In the genomic region with DNA sequence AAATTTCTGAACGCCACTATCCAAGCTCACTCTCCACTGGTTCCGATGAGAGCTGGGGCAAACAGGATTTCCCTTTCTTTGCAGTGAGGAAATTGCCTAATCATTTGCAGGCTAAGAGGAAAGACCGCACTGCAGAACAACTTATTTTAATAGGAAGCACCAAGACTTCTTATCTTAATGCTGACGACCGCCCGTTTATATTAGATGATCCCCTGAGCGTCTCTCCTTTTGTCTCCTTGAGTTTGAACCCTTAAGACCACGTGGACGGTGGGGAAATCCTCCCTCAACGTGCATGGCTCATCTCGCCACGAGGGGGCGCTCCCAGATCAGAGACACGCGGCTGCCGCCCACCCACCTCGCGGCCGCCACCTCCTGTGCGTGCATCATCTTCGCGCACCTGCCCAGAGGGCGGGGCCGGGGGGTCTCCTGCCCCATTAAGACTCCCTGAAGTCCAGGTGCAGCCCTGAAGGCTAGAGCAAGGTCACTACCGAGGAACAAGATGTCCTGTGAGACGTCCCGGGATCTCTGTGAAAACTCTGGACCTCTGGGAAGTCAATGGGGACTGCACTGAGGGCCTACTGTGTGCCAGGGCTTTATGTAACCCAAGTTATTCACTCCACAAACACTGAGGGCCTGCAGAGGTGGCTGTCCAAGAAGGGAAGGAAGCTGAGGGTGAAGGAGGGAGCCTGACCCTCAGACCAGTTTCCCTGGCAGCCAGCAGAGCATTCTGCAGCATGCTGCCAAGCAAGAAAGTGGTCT, we compare ENCODE assay signal across 8 cellular contexts. TPM values are rescaled to one million over a fixed set of nuclear protein-coding genes. Genes with fewer than 3 reads are reported as not detected.
A peak's percentile ranks its signal among the peaks of the same experiment; 100 is the strongest.
DNase-seq lines count a peak whose midpoint lies in the region; ATAC-seq and TF ChIP-seq lines count a peak whose summit lies in the region.

No MANE protein-coding gene starts in this region.

- no peaks in the 10 kb centered on the region for H3K9me3 Mint-ChIP-seq in activated naive CD4-positive, alpha-beta T cell treated with anti-CD3 and anti-CD28 coated beads, Interleukin-2, amount 50 U/mL, for 24 hours

- 5 to 11% methylated on average over 13 to 27 of the region's 27 CpGs for WGBS in upper lobe of left lung, 2 donors

- peak overlapping the region; percentile 85 for H3K27ac Mint-ChIP-seq in activated naive CD4-positive, alpha-beta T cell treated with anti-CD3 and anti-CD28 coated beads, Interleukin-2, amount 50 U/mL, for 24 hours

- H3K36me3 Mint-ChIP-seq in activated naive CD4-positive, alpha-beta T cell treated with anti-CD3 and anti-CD28 coated beads, Interleukin-2, amount 50 U/mL, for 24 hours: no peaks in the 10 kb centered on the region

- TF ChIP-seq CTCF in GM12874 (IDR thresholded peaks at IDR 0.05; ENCODE audit: insufficient read depth, low read depth, low read length) (peak; percentile 86), upper lobe of left lung (IDR thresholded peaks at IDR 0.05) (peak; percentile 83 to 91 (median 86))

- H3K27me3 Mint-ChIP-seq in activated naive CD4-positive, alpha-beta T cell treated with anti-CD3 and anti-CD28 coated beads, Interleukin-2, amount 50 U/mL, for 24 hours: peaks cover 17% of the 10 kb centered on the region

- no peaks in the 10 kb centered on the region for H3K9me3 ChIP-seq in upper lobe of left lung

- H3K4me1 ChIP-seq in upper lobe of left lung: peaks cover 5 to 13% (median 10%) of the 10 kb centered on the region in 4 donors

- H3K27me3 ChIP-seq in upper lobe of left lung: no peaks in the 10 kb centered on the region

- intact Hi-C loops in Right ventricle myocardium superior (cut with DNase I): loop anchor here (2.0 to 5.0 kb wide), 2 partner anchors 207 to 487 kb away; no protein-coding TSS in a partner anchor
- intact Hi-C loops in posterior cingulate gyrus (cut with DNase I): loop anchor here (1.0 to 5.0 kb wide), 2 partner anchors 207 to 487 kb away; no protein-coding TSS in a partner anchor

- H3K4me3 ChIP-seq in upper lobe of left lung: peak overlapping the region in 2 of 4 donors; percentile 8 to 17

- peak; percentile 91 for ATAC-seq in Right ventricle myocardium superior (ENCODE audit: poor library complexity)
- peak; percentile 23 to 91 for ATAC-seq in upper lobe of left lung (ENCODE audit: low FRiP score in 2 of 2)
- no peak for ATAC-seq in GM18520 (IDR thresholded peaks at IDR 0.05; ENCODE audit: unreplicated experiment)

- peak; percentile 43 for DNase-seq in LoVo (ENCODE audit: low spot score)
- DNase-seq in SKM-1 (lab: John Stamatoyannopoulos, UW; ENCODE audit: unreplicated experiment): peak; percentile 34
- peak; percentile 87 for DNase-seq in Right ventricle myocardium superior
- peak; percentile 59 to 97 (median 83) for DNase-seq in posterior cingulate gyrus
- peak; percentile 69 to 89 for DNase-seq in upper lobe of left lung

- no peak for TF ChIP-seq EP300 in upper lobe of left lung (IDR thresholded peaks at IDR 0.05)

- peak overlapping the region; percentile 1 to 79 (median 48) for H3K27ac ChIP-seq in upper lobe of left lung

- peaks cover 11% of the 10 kb centered on the region for H3K4me1 Mint-ChIP-seq in activated naive CD4-positive, alpha-beta T cell treated with anti-CD3 and anti-CD28 coated beads, Interleukin-2, amount 50 U/mL, for 24 hours

- H3K36me3 ChIP-seq in upper lobe of left lung: no peaks in the 10 kb centered on the region

- no peak for TF ChIP-seq POLR2A in upper lobe of left lung (IDR thresholded peaks at IDR 0.05)

- peak overlapping the region; percentile 79 for H3K4me3 Mint-ChIP-seq in activated naive CD4-positive, alpha-beta T cell treated with anti-CD3 and anti-CD28 coated beads, Interleukin-2, amount 50 U/mL, for 24 hours

RNA-seq across cellular contexts. Expression of gene PDYN, which starts 28.2 kb away (rescaled TPM):
- total RNA-seq in Right ventricle myocardium superior (not detected), upper lobe of left lung (not detected)

Comparison
In these comparisons a context has a peak if more than half of its experiments do, and no peak if none do; other contexts are left out.
1. DNase-seq: peak in every context shown above with its lines; median percentile 87 in Right ventricle myocardium superior; 83 in posterior cingulate gyrus; 79 in upper lobe of left lung; 43 in LoVo; 34 in SKM-1.